29 cellular contexts compared by ENCODE assay signal in genomic region chr7:127891144-127891543, GRCh38.
DNase-seq lines count a peak whose midpoint lies in the region; ATAC-seq, FAIRE-seq and TF ChIP-seq lines count a peak whose summit lies in the region.
"Had no signal": no experiment of that assay in that cellular context is flagged by ENCODE, and none has a peak within 500 bp of the region (broad histone marks: within the 10 kb centered on the region; RNA-seq: fewer than 3 reads in every experiment).

No MANE protein-coding gene starts in this region.

- H4K20me1 ChIP-seq in astrocyte (ENCODE audit: insufficient read depth, low read length): peaks cover 93% of the 10 kb centered on the region

- H3K4me3 Mint-ChIP-seq in astrocyte (ENCODE audit: unreplicated experiment): no peak overlapping the region
- no peak overlapping the region for H3K4me3 Mint-ChIP-seq in memory B cell
- H3K4me3 Mint-ChIP-seq in type B pancreatic cell: no peak overlapping the region
- H3K4me3 Mint-ChIP-seq: activated CD8-positive, alpha-beta T cell treated with anti-CD3 and anti-CD28 coated beads for 36 hours; CD4-positive, alpha-beta T cell; T-helper 1 cell treated with Interleukin-12 subunit alpha and Interleukin-12 subunit beta and Interleukin-4 antibody, amounts not matched to agents 30 μg/mL and 1 μg/mL, for 36 hours had no signal

- H3K27ac Mint-ChIP-seq in astrocyte (ENCODE audit: unreplicated experiment): peak overlapping the region; percentile 10
- peak overlapping the region; percentile 12 for H3K27ac Mint-ChIP-seq in memory B cell
- peak overlapping the region; percentile 17 for H3K27ac Mint-ChIP-seq in type B pancreatic cell
- H3K27ac Mint-ChIP-seq: CD4-positive, alpha-beta T cell; T-helper 1 cell treated with Interleukin-12 subunit alpha and Interleukin-12 subunit beta and Interleukin-4 antibody, amounts not matched to agents 30 μg/mL and 1 μg/mL, for 36 hours had no signal

- H3K27me3 Mint-ChIP-seq in astrocyte (ENCODE audit: low read depth, unreplicated experiment) (no peaks in the 10 kb centered on the region), memory B cell (no peaks in the 10 kb centered on the region), type B pancreatic cell (no peaks in the 10 kb centered on the region)
- H3K27me3 Mint-ChIP-seq: activated CD8-positive, alpha-beta T cell treated with anti-CD3 and anti-CD28 coated beads for 36 hours; CD4-positive, alpha-beta T cell had no signal

- DNase-seq in cardiac muscle cell (ENCODE audit: low read depth in 1 of 2, low spot score in 1 of 2) (no peak), left ventricle myocardium inferior (no peak), astrocyte (ENCODE audit: low read depth) (no peak), memory B cell (ENCODE audit: low spot score in 2 of 2) (no peak), type B pancreatic cell (ENCODE audit: extremely low spot score, unreplicated experiment) (no peak), Peyer's patch (no peak), GM20000 (ENCODE audit: low spot score) (no peak)
- DNase-seq: activated CD8-positive, alpha-beta T cell treated with anti-CD3 and anti-CD28 coated beads for 36 hours; activated gamma-delta T cell; brain microvascular endothelial cell; CD4-positive, alpha-beta T cell; effector CD4-positive, alpha-beta T cell; EL; erythroblast; head of caudate nucleus; NCI-H1436; NCI-H2081 treated with DMSO at 0.1 percent for 48 hours; NCI-H446; NCI-H82; RPMI8226; stimulated activated naive CD8-positive, alpha-beta T cell treated with anti-CD3 and anti-CD28 coated beads, Interleukin-15, Interleukin-2, amounts not matched to agents 100 U/mL and 50 U/mL, for 24 hours; thyroid gland had no signal

- no peak overlapping the region for H2AFZ ChIP-seq in astrocyte (ENCODE audit: low read depth, low read length)

- peaks cover 24% of the 10 kb centered on the region for H3K79me2 ChIP-seq in astrocyte (ENCODE audit: insufficient read depth, low read length)

- H3K4me1 Mint-ChIP-seq in astrocyte (ENCODE audit: low read depth, unreplicated experiment): peaks cover 48% of the 10 kb centered on the region
- H3K4me1 Mint-ChIP-seq in memory B cell: peaks cover 10% of the 10 kb centered on the region
- H3K4me1 Mint-ChIP-seq in type B pancreatic cell (ENCODE audit: unreplicated experiment): peaks cover 26% of the 10 kb centered on the region

- intact Hi-C loops in left ventricle myocardium inferior (cut with micrococcal nuclease): no loop called here

- H3K4me1 ChIP-seq in cardiac muscle cell (ENCODE audit: low read depth) (peaks cover 87% of the 10 kb centered on the region), left ventricle myocardium inferior (peaks cover 54% of the 10 kb centered on the region), astrocyte (ENCODE audit: insufficient read depth, low read length) (peaks cover 15% of the 10 kb centered on the region), Peyer's patch (no peaks in the 10 kb centered on the region)
- H3K4me1 ChIP-seq: prostate gland, thyroid gland had no signal

- no peak overlapping the region for H3K4me3 ChIP-seq in cardiac muscle cell
- no peak overlapping the region for H3K4me3 ChIP-seq in left ventricle myocardium inferior
- no peak overlapping the region for H3K4me3 ChIP-seq in astrocyte (ENCODE audit: insufficient read depth, low read depth, low read length)
- H3K4me3 ChIP-seq in Peyer's patch: no peak overlapping the region
- H3K4me3 ChIP-seq: lung, prostate gland, thyroid gland had no signal

- no peak for TF ChIP-seq CTCF in cardiac muscle cell (IDR thresholded peaks at IDR 0.05; ENCODE audit: low read depth, low read length)
- no peak for TF ChIP-seq CTCF in left ventricle myocardium inferior (IDR thresholded peaks at IDR 0.05; ENCODE audit: borderline replicate concordance)
- TF ChIP-seq CTCF in astrocyte (IDR thresholded peaks at IDR 0.05; ENCODE audit: insufficient read depth, low read depth, low read length): no peak
- no peak for TF ChIP-seq CTCF in type B pancreatic cell (conservative IDR thresholded peaks at IDR 0.05)
- no peak for TF ChIP-seq CTCF in Peyer's patch (IDR thresholded peaks at IDR 0.05)
- TF ChIP-seq CTCF in GM20000 (IDR thresholded peaks at IDR 0.05; ENCODE audit: extremely low read depth, missing control alignments): no peak

- no peak overlapping the region for H3K9ac ChIP-seq in astrocyte (ENCODE audit: low read length)
- H3K9ac ChIP-seq: KMS-11 had no signal

- H3K4me2 ChIP-seq in astrocyte (ENCODE audit: low read length): no peak overlapping the region
- H3K4me2 ChIP-seq: KMS-11 had no signal

- H3K27ac ChIP-seq in cardiac muscle cell: peak overlapping the region; percentile 86
- H3K27ac ChIP-seq in left ventricle myocardium inferior (replicated peaks): no peak overlapping the region
- H3K27ac ChIP-seq in astrocyte (ENCODE audit: low read depth, low read length): no peak overlapping the region
- H3K27ac ChIP-seq in Peyer's patch: no peak overlapping the region
- H3K27ac ChIP-seq: brain microvascular endothelial cell, KMS-11, prostate gland, thyroid gland had no signal

- H3K9me3 ChIP-seq in cardiac muscle cell (ENCODE audit: low read depth) (no peaks in the 10 kb centered on the region), left ventricle myocardium inferior (replicated peaks) (no peaks in the 10 kb centered on the region), astrocyte (ENCODE audit: insufficient read depth, low read depth, low read length) (no peaks in the 10 kb centered on the region), Peyer's patch (no peaks in the 10 kb centered on the region)
- H3K9me3 ChIP-seq: prostate gland, thyroid gland had no signal

- no peak for ATAC-seq in memory B cell (ENCODE audit: low read depth)
- no peak for ATAC-seq in GM21515 (IDR thresholded peaks at IDR 0.05; ENCODE audit: unreplicated experiment)
- ATAC-seq: activated CD8-positive, alpha-beta T cell treated with anti-CD3 and anti-CD28 coated beads for 36 hours had no signal

- no peaks in the 10 kb centered on the region for H3K27me3 ChIP-seq in cardiac muscle cell
- no peaks in the 10 kb centered on the region for H3K27me3 ChIP-seq in left ventricle myocardium inferior (ENCODE audit: low read depth)
- H3K27me3 ChIP-seq in astrocyte (ENCODE audit: insufficient read depth, low read length): no peaks in the 10 kb centered on the region
- no peaks in the 10 kb centered on the region for H3K27me3 ChIP-seq in Peyer's patch
- H3K27me3 ChIP-seq: brain microvascular endothelial cell, thyroid gland had no signal

- H3K9me3 Mint-ChIP-seq in astrocyte (ENCODE audit: unreplicated experiment): no peaks in the 10 kb centered on the region
- H3K9me3 Mint-ChIP-seq in memory B cell: no peaks in the 10 kb centered on the region
- H3K9me3 Mint-ChIP-seq in type B pancreatic cell: no peaks in the 10 kb centered on the region
- H3K9me3 Mint-ChIP-seq: activated CD8-positive, alpha-beta T cell treated with anti-CD3 and anti-CD28 coated beads for 36 hours; CD4-positive, alpha-beta T cell; T-helper 1 cell treated with Interleukin-12 subunit alpha and Interleukin-12 subunit beta and Interleukin-4 antibody, amounts not matched to agents 30 μg/mL and 1 μg/mL, for 36 hours had no signal

- FAIRE-seq in astrocyte (lab: Jason Lieb, UNC): no peak
- FAIRE-seq: GM12891, H54 had no signal

- H3K36me3 Mint-ChIP-seq in astrocyte (ENCODE audit: low read depth, unreplicated experiment) (peaks cover 2% of the 10 kb centered on the region), memory B cell (peaks cover 33% of the 10 kb centered on the region), type B pancreatic cell (peaks cover 36% of the 10 kb centered on the region)

- no peak for TF ChIP-seq POLR2A in Peyer's patch (IDR thresholded peaks at IDR 0.05)

- H3K36me3 ChIP-seq in cardiac muscle cell (no peaks in the 10 kb centered on the region), left ventricle myocardium inferior (peaks cover 15% of the 10 kb centered on the region), astrocyte (ENCODE audit: insufficient read depth, low read length) (peaks cover 20% of the 10 kb centered on the region), Peyer's patch (peaks cover 0 to 12% (median 0%) of the 10 kb centered on the region in 3 donors)
- H3K36me3 ChIP-seq: prostate gland had no signal
